ENCODE assay signal across 15 cellular contexts in genomic region chr22:26565889-26566288, GRCh38. TPM values are rescaled to one million over a fixed set of nuclear protein-coding genes. Genes with fewer than 3 reads are reported as not detected.
A peak's percentile ranks its signal among the peaks of the same experiment; 100 is the strongest.
DNase-seq lines count a peak whose midpoint lies in the region; ATAC-seq and TF ChIP-seq lines count a peak whose summit lies in the region.
"Had no signal": no experiment of that assay in that cellular context is flagged by ENCODE, and none has a peak within 500 bp of the region (broad histone marks: within the 10 kb centered on the region; RNA-seq: fewer than 3 reads in every experiment).

No MANE protein-coding gene starts in this region.

- ATAC-seq in activated CD8-positive, alpha-beta T cell treated with anti-CD3 and anti-CD28 coated beads for 36 hours: no peak
- no peak for ATAC-seq in activated CD8-positive, alpha-beta T cell treated with anti-CD3 and anti-CD28 coated beads, Interleukin-2, amount 10 ng/mL, durations not matched to agents 7 days and 5 days
- no peak for ATAC-seq in activated naive CD8-positive, alpha-beta T cell treated with anti-CD3 and anti-CD28 coated beads, Interleukin-2, amount 50 U/mL, for 24 hours
- no peak for ATAC-seq in natural killer cell treated with Interleukin-12 subunit alpha and Interleukin-12 subunit beta and Interleukin-15 and Interleukin-18, amount 100 ng/mL, for 72 hours
- no peak for ATAC-seq in left cardiac atrium
- ATAC-seq: Panc1 had no signal

- intact Hi-C loops in activated CD8-positive, alpha-beta T cell treated with anti-CD3 and anti-CD28 coated beads for 36 hours (cut with micrococcal nuclease): no loop called here
- intact Hi-C loops in left cardiac atrium (cut with DNase I): no loop called here

- no peak for TF ChIP-seq CTCF in activated CD8-positive, alpha-beta T cell treated with anti-CD3 and anti-CD28 coated beads for 36 hours (IDR thresholded peaks at IDR 0.05)

- CTCF ChIA-PET in activated CD8-positive, alpha-beta T cell treated with anti-CD3 and anti-CD28 coated beads for 36 hours (lab: Charles Lee): interaction anchor here (1.0 to 1.1 kb wide), 2 partner anchors 63 to 85 kb away, joined by 3 read pairs; no protein-coding TSS in a partner anchor
- CTCF ChIA-PET in activated CD8-positive, alpha-beta T cell treated with anti-CD3 and anti-CD28 coated beads, Interleukin-2, amount 10 ng/mL, durations not matched to agents 7 days and 5 days (lab: Charles Lee): no interaction called here

- peaks cover 7% of the 10 kb centered on the region for H3K36me3 Mint-ChIP-seq in activated CD8-positive, alpha-beta T cell treated with anti-CD3 and anti-CD28 coated beads for 36 hours (ENCODE audit: low read depth)
- peaks cover 42% of the 10 kb centered on the region for H3K36me3 Mint-ChIP-seq in activated CD8-positive, alpha-beta T cell treated with anti-CD3 and anti-CD28 coated beads, Interleukin-2, amount 10 ng/mL, durations not matched to agents 7 days and 5 days (ENCODE audit: low read depth)
- no peaks in the 10 kb centered on the region for H3K36me3 Mint-ChIP-seq in activated naive CD8-positive, alpha-beta T cell treated with anti-CD3 and anti-CD28 coated beads, Interleukin-2, amount 50 U/mL, for 24 hours (ENCODE audit: low read depth)
- H3K36me3 Mint-ChIP-seq in natural killer cell treated with Interleukin-12 subunit alpha and Interleukin-12 subunit beta and Interleukin-15 and Interleukin-18, amount 100 ng/mL, for 72 hours: no peaks in the 10 kb centered on the region

- no peaks in the 10 kb centered on the region for H3K27me3 Mint-ChIP-seq in activated CD8-positive, alpha-beta T cell treated with anti-CD3 and anti-CD28 coated beads for 36 hours
- no peaks in the 10 kb centered on the region for H3K27me3 Mint-ChIP-seq in activated CD8-positive, alpha-beta T cell treated with anti-CD3 and anti-CD28 coated beads, Interleukin-2, amount 10 ng/mL, durations not matched to agents 7 days and 5 days (ENCODE audit: low read depth)
- H3K27me3 Mint-ChIP-seq in activated naive CD8-positive, alpha-beta T cell treated with anti-CD3 and anti-CD28 coated beads, Interleukin-2, amount 50 U/mL, for 24 hours: no peaks in the 10 kb centered on the region
- H3K27me3 Mint-ChIP-seq in natural killer cell treated with Interleukin-12 subunit alpha and Interleukin-12 subunit beta and Interleukin-15 and Interleukin-18, amount 100 ng/mL, for 72 hours: no peaks in the 10 kb centered on the region

- no peak overlapping the region for H3K4me3 Mint-ChIP-seq in activated CD8-positive, alpha-beta T cell treated with anti-CD3 and anti-CD28 coated beads for 36 hours
- no peak overlapping the region for H3K4me3 Mint-ChIP-seq in activated CD8-positive, alpha-beta T cell treated with anti-CD3 and anti-CD28 coated beads, Interleukin-2, amount 10 ng/mL, durations not matched to agents 7 days and 5 days
- H3K4me3 Mint-ChIP-seq in activated naive CD8-positive, alpha-beta T cell treated with anti-CD3 and anti-CD28 coated beads, Interleukin-2, amount 50 U/mL, for 24 hours: no peak overlapping the region
- H3K4me3 Mint-ChIP-seq in natural killer cell treated with Interleukin-12 subunit alpha and Interleukin-12 subunit beta and Interleukin-15 and Interleukin-18, amount 100 ng/mL, for 72 hours: no peak overlapping the region

- DNase-seq in activated CD8-positive, alpha-beta T cell treated with anti-CD3 and anti-CD28 coated beads for 36 hours: peak; percentile 35
- no peak for DNase-seq in activated CD8-positive, alpha-beta T cell treated with anti-CD3 and anti-CD28 coated beads, Interleukin-2, amount 10 ng/mL, durations not matched to agents 7 days and 5 days
- DNase-seq in activated naive CD8-positive, alpha-beta T cell treated with anti-CD3 and anti-CD28 coated beads, Interleukin-2, amount 50 U/mL, for 24 hours: peak; percentile 35
- peak; percentile 67 for DNase-seq in natural killer cell treated with Interleukin-12 subunit alpha and Interleukin-12 subunit beta and Interleukin-15 and Interleukin-18, amount 100 ng/mL, for 72 hours (ENCODE audit: low spot score)
- DNase-seq in GOT3 (lab: John Stamatoyannopoulos, UW) (no peak), NCI-H82 treated with DMSO at 0.1 percent for 48 hours (lab: John Stamatoyannopoulos, UW; ENCODE audit: unreplicated experiment) (no peak), left cardiac atrium (no peak)
- DNase-seq in effector CD4-positive, alpha-beta T cell: no peak
- DNase-seq: C1 segment of cervical spinal cord, NCI-H1048, NCI-H146, NCI-H226, SHP77 treated with DMSO at 0.1 percent for 48 hours had no signal

- H3K27ac Mint-ChIP-seq in activated CD8-positive, alpha-beta T cell treated with anti-CD3 and anti-CD28 coated beads for 36 hours: peak overlapping the region; percentile 22
- no peak overlapping the region for H3K27ac Mint-ChIP-seq in activated CD8-positive, alpha-beta T cell treated with anti-CD3 and anti-CD28 coated beads, Interleukin-2, amount 10 ng/mL, durations not matched to agents 7 days and 5 days
- no peak overlapping the region for H3K27ac Mint-ChIP-seq in activated naive CD8-positive, alpha-beta T cell treated with anti-CD3 and anti-CD28 coated beads, Interleukin-2, amount 50 U/mL, for 24 hours
- H3K27ac Mint-ChIP-seq in natural killer cell treated with Interleukin-12 subunit alpha and Interleukin-12 subunit beta and Interleukin-15 and Interleukin-18, amount 100 ng/mL, for 72 hours: peak overlapping the region in 1 of 2 donors; percentile 16

- no peaks in the 10 kb centered on the region for H3K9me3 Mint-ChIP-seq in activated CD8-positive, alpha-beta T cell treated with anti-CD3 and anti-CD28 coated beads for 36 hours
- H3K9me3 Mint-ChIP-seq in activated CD8-positive, alpha-beta T cell treated with anti-CD3 and anti-CD28 coated beads, Interleukin-2, amount 10 ng/mL, durations not matched to agents 7 days and 5 days (ENCODE audit: insufficient read depth): no peaks in the 10 kb centered on the region
- H3K9me3 Mint-ChIP-seq in activated naive CD8-positive, alpha-beta T cell treated with anti-CD3 and anti-CD28 coated beads, Interleukin-2, amount 50 U/mL, for 24 hours: no peaks in the 10 kb centered on the region
- H3K9me3 Mint-ChIP-seq in natural killer cell treated with Interleukin-12 subunit alpha and Interleukin-12 subunit beta and Interleukin-15 and Interleukin-18, amount 100 ng/mL, for 72 hours: no peaks in the 10 kb centered on the region

- H3K4me1 Mint-ChIP-seq in activated CD8-positive, alpha-beta T cell treated with anti-CD3 and anti-CD28 coated beads for 36 hours (ENCODE audit: low read depth): peaks cover 49% of the 10 kb centered on the region
- peaks cover 55% of the 10 kb centered on the region for H3K4me1 Mint-ChIP-seq in activated CD8-positive, alpha-beta T cell treated with anti-CD3 and anti-CD28 coated beads, Interleukin-2, amount 10 ng/mL, durations not matched to agents 7 days and 5 days (ENCODE audit: low read depth)
- peaks cover 35% of the 10 kb centered on the region for H3K4me1 Mint-ChIP-seq in activated naive CD8-positive, alpha-beta T cell treated with anti-CD3 and anti-CD28 coated beads, Interleukin-2, amount 50 U/mL, for 24 hours
- peaks cover 53 to 71% of the 10 kb centered on the region in 2 donors for H3K4me1 Mint-ChIP-seq in natural killer cell treated with Interleukin-12 subunit alpha and Interleukin-12 subunit beta and Interleukin-15 and Interleukin-18, amount 100 ng/mL, for 72 hours (ENCODE audit: low read depth in 2 of 2)

- POLR2A ChIA-PET in activated CD8-positive, alpha-beta T cell treated with anti-CD3 and anti-CD28 coated beads for 36 hours (lab: Charles Lee): interaction anchor here (1.0 to 1.2 kb wide), 2 partner anchors 25 to 62 kb away, joined by 3 read pairs; no protein-coding TSS in a partner anchor
- POLR2A ChIA-PET in activated CD8-positive, alpha-beta T cell treated with anti-CD3 and anti-CD28 coated beads, Interleukin-2, amount 10 ng/mL, durations not matched to agents 7 days and 5 days (lab: Charles Lee): interaction anchor here (0.7 to 1.1 kb wide), 3 partner anchors 13 to 92 kb away, joined by 3 to 4 read pairs (median 3); no protein-coding TSS in a partner anchor

RNA-seq across cellular contexts. Expression of gene TPST2, which starts 24.0 kb away (rescaled TPM):
- total RNA-seq in activated CD8-positive, alpha-beta T cell treated with anti-CD3 and anti-CD28 coated beads for 36 hours: 10 to 100 TPM; 30.7 to 33.6 TPM
- 10 to 100 TPM; 62.8 to 68.9 TPM for total RNA-seq in activated CD8-positive, alpha-beta T cell treated with anti-CD3 and anti-CD28 coated beads, Interleukin-2, amount 10 ng/mL, durations not matched to agents 7 days and 5 days
- 10 to 100 TPM; 43.1 to 43.6 TPM for total RNA-seq in natural killer cell treated with Interleukin-12 subunit alpha and Interleukin-12 subunit beta and Interleukin-15 and Interleukin-18, amount 100 ng/mL, for 72 hours
- total RNA-seq in left cardiac atrium: 10 to 100 TPM; 22.1 to 36.5 TPM

RNA-seq across cellular contexts. Expression of gene CRYBB1, which starts 51.9 kb away (rescaled TPM):
- not detected for total RNA-seq in activated CD8-positive, alpha-beta T cell treated with anti-CD3 and anti-CD28 coated beads for 36 hours
- not detected for total RNA-seq in activated CD8-positive, alpha-beta T cell treated with anti-CD3 and anti-CD28 coated beads, Interleukin-2, amount 10 ng/mL, durations not matched to agents 7 days and 5 days
- total RNA-seq in natural killer cell treated with Interleukin-12 subunit alpha and Interleukin-12 subunit beta and Interleukin-15 and Interleukin-18, amount 100 ng/mL, for 72 hours: not detected
- 1 to 10 TPM in 1 of 2 donors, under 1 TPM in 1; 0.55 to 1.9 TPM for total RNA-seq in left cardiac atrium
- total RNA-seq: HT1080 had no signal

RNA-seq across cellular contexts. Expression of gene TFIP11, which starts 53.6 kb away (rescaled TPM):
- total RNA-seq in activated CD8-positive, alpha-beta T cell treated with anti-CD3 and anti-CD28 coated beads for 36 hours: 10 to 100 TPM; 37.4 to 37.8 TPM
- 10 to 100 TPM; 56.2 to 57.7 TPM for total RNA-seq in activated CD8-positive, alpha-beta T cell treated with anti-CD3 and anti-CD28 coated beads, Interleukin-2, amount 10 ng/mL, durations not matched to agents 7 days and 5 days
- total RNA-seq in natural killer cell treated with Interleukin-12 subunit alpha and Interleukin-12 subunit beta and Interleukin-15 and Interleukin-18, amount 100 ng/mL, for 72 hours: 10 to 100 TPM; 56.5 to 57.7 TPM
- 10 to 100 TPM; 19.9 to 20.4 TPM for total RNA-seq in left cardiac atrium

RNA-seq across cellular contexts. Expression of gene CRYBA4, which starts 55.9 kb away (rescaled TPM):
- not detected for total RNA-seq in activated CD8-positive, alpha-beta T cell treated with anti-CD3 and anti-CD28 coated beads for 36 hours
- total RNA-seq in activated CD8-positive, alpha-beta T cell treated with anti-CD3 and anti-CD28 coated beads, Interleukin-2, amount 10 ng/mL, durations not matched to agents 7 days and 5 days: not detected
- total RNA-seq in natural killer cell treated with Interleukin-12 subunit alpha and Interleukin-12 subunit beta and Interleukin-15 and Interleukin-18, amount 100 ng/mL, for 72 hours: not detected
- not detected for total RNA-seq in left cardiac atrium
- total RNA-seq: HT1080 had no signal

Comparison
In these comparisons a context has a peak if more than half of its experiments do, and no peak if none do; other contexts are left out.
1. DNase-seq: peak in activated CD8-positive, alpha-beta T cell treated with anti-CD3 and anti-CD28 coated beads for 36 hours (single experiment), activated naive CD8-positive, alpha-beta T cell treated with anti-CD3 and anti-CD28 coated beads, Interleukin-2, amount 50 U/mL, for 24 hours (single experiment) and natural killer cell treated with Interleukin-12 subunit alpha and Interleukin-12 subunit beta and Interleukin-15 and Interleukin-18, amount 100 ng/mL, for 72 hours (single experiment); none in activated CD8-positive, alpha-beta T cell treated with anti-CD3 and anti-CD28 coated beads, Interleukin-2, amount 10 ng/mL, durations not matched to agents 7 days and 5 days (single experiment), GOT3 (single experiment), NCI-H82 treated with DMSO at 0.1 percent for 48 hours (single experiment), effector CD4-positive, alpha-beta T cell (single experiment) and left cardiac atrium (single experiment).